8 cellular contexts compared by ENCODE assay signal in the genomic region with DNA sequence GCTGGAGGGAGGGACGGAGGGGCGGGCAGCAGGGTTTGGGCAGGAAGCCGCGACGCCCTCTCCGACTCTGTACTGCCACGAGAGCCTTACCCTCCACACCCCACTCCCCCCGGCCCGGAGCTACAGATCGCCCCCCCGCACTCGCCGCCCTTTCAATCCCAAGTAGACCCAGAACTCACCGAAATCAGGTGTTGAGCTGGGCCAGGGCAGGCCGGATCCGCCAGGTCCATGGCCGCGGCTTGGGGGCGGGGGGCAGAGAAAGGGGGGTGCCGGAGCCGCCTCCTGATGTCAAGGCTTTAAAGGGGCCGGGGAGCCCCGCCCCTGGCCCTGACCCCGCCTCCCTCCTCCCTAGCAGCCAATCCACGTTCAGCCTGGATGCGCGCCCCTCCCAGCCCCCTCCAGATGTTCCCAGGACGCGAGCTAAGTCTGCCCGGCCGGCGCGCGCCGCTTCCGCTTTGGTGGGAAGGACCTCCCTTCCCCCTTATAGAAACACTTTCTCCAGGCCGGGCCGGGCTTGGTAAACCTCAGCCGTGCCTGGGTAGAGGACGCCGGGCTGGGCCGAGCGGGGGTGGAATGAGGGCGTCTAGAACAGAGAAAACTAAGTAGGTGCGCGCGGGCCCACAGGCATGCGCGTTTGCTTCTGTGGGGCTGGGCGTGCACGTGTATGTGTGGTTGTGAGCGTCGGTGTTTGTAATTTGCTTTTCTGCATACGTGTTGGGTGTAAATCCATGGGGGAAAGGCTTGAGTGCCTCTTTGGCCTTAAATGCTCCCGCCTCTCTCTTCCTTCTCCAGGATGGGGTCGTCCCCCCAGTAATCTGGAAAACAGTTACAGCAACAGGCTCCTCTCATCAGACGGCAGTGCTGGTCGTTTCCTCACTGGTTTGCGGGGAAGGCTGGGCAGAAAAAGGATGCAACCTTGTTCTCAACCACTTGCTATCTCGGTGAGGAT. TPM values are rescaled to one million over a fixed set of nuclear protein-coding genes. Genes with fewer than 3 reads are reported as not detected.
DNase-seq lines count a peak whose midpoint lies in the region; ATAC-seq, FAIRE-seq and TF ChIP-seq lines count a peak whose summit lies in the region.

A gene with protein sequence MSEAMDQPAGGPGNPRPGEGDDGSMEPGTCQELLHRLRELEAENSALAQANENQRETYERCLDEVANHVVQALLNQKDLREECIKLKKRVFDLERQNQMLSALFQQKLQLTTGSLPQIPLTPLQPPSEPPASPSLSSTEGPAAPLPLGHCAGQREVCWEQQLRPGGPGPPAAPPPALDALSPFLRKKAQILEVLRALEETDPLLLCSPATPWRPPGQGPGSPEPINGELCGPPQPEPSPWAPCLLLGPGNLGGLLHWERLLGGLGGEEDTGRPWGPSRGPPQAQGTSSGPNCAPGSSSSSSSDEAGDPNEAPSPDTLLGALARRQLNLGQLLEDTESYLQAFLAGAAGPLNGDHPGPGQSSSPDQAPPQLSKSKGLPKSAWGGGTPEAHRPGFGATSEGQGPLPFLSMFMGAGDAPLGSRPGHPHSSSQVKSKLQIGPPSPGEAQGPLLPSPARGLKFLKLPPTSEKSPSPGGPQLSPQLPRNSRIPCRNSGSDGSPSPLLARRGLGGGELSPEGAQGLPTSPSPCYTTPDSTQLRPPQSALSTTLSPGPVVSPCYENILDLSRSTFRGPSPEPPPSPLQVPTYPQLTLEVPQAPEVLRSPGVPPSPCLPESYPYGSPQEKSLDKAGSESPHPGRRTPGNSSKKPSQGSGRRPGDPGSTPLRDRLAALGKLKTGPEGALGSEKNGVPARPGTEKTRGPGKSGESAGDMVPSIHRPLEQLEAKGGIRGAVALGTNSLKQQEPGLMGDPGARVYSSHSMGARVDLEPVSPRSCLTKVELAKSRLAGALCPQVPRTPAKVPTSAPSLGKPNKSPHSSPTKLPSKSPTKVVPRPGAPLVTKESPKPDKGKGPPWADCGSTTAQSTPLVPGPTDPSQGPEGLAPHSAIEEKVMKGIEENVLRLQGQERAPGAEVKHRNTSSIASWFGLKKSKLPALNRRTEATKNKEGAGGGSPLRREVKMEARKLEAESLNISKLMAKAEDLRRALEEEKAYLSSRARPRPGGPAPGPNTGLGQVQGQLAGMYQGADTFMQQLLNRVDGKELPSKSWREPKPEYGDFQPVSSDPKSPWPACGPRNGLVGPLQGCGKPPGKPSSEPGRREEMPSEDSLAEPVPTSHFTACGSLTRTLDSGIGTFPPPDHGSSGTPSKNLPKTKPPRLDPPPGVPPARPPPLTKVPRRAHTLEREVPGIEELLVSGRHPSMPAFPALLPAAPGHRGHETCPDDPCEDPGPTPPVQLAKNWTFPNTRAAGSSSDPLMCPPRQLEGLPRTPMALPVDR (N-terminal part only) (minus strand): TSS at position 271 of the 949 bp plus-strand sequence. CDS start 24,369 bp downstream, outside the sequence.

- no peak within 1 kb of the TSS for H2BK20ac ChIP-seq in IMR-90 (ENCODE audit: low read depth, low read length)

- no peaks in the 10 kb centered on the region for H3K79me2 ChIP-seq in OCI-LY7 (ENCODE audit: insufficient read depth, low read depth, low read length)

- H3K9me1 ChIP-seq in IMR-90 (ENCODE audit: insufficient read depth, low read length) = peaks cover 26% of the 10 kb centered on the region

- peak within 1 kb of the TSS; percentile 90 for H4K91ac ChIP-seq in IMR-90 (ENCODE audit: insufficient read depth, low read depth, low read length)

- H3K27ac ChIP-seq in IMR-90 (ENCODE audit: insufficient read depth, low read length) = peak within 1 kb of the TSS; percentile 92
- peak within 1 kb of the TSS; percentile 35 for H3K27ac ChIP-seq in OCI-LY7 (ENCODE audit: low read depth, low read length, poor library complexity, severe bottlenecking)

- H4K8ac ChIP-seq in IMR-90 (ENCODE audit: low read depth in 2 of 2, low read length in 2 of 2) = peak within 1 kb of the TSS; percentile 76 to 86

- H3K9ac ChIP-seq in IMR-90 (ENCODE audit: low read depth, low read length) = peak within 1 kb of the TSS; percentile 91

- in situ Hi-C loops in IMR-90 (cut with MboI; ENCODE audit: low sequenced_read_pairs) = no loop called here

- peaks cover 8 to 57% of the 10 kb centered on the region in 2 experiments; a peak in 3 of 4 replicates for H3K79me1 ChIP-seq in IMR-90 (ENCODE audit: low read depth in 1 of 2, low read length in 2 of 2)

- H4K20me1 ChIP-seq in IMR-90 (ENCODE audit: insufficient read depth, low read length) (peaks cover 43% of the 10 kb centered on the region), OCI-LY7 (ENCODE audit: insufficient read depth, low read length) (no peaks in the 10 kb centered on the region)

- H4K5ac ChIP-seq in IMR-90 (ENCODE audit: low read depth, low read length) = peak within 1 kb of the TSS; percentile 25

- POLR2A ChIA-PET in IMR-90 (lab: Charles Lee; ENCODE audit: unreplicated experiment) (interaction anchor here (0.6 to 1.0 kb wide), 4 partner anchors 44 to 1132 kb away, joined by 3 to 14 read pairs (median 4); no protein-coding TSS in a partner anchor), OCI-LY7 (lab: Charles Lee) (interaction anchor here (0.6 to 2.0 kb wide), 11 partner anchors 7 to 595 kb away, joined by 3 to 9 read pairs (median 5); no protein-coding TSS in a partner anchor)

- H3K4me3 ChIP-seq in IMR-90 (ENCODE audit: insufficient read depth, low read depth, low read length) = peak within 1 kb of the TSS; percentile 72
- peak within 1 kb of the TSS; percentile 72 for H3K4me3 ChIP-seq in OCI-LY7 (ENCODE audit: low read depth, low read length, poor library complexity, severe bottlenecking)
- peak within 1 kb of the TSS; percentile 67 for H3K4me3 ChIP-seq in epithelial cell of esophagus (ENCODE audit: low read length)

- no peak for TF ChIP-seq RAD21 in IMR-90 (IDR thresholded peaks at IDR 0.05; ENCODE audit: low read length)

- peak within 1 kb of the TSS; percentile 86 for H3K56ac ChIP-seq in IMR-90 (ENCODE audit: extremely low read depth, insufficient read depth, low read length)

- peak; percentile 95 for TF ChIP-seq POLR2A in IMR-90 (IDR thresholded peaks at IDR 0.05; ENCODE audit: low read depth, low read length)

- peak within 1 kb of the TSS; percentile 93 for H3K4me2 ChIP-seq in IMR-90 (ENCODE audit: low read depth, low read length)
- peak within 1 kb of the TSS; percentile 78 for H3K4me2 ChIP-seq in OCI-LY7 (ENCODE audit: low read length)

- H3K18ac ChIP-seq in IMR-90 (ENCODE audit: low read depth, low read length) = peak within 1 kb of the TSS; percentile 40

- H3K9me2 ChIP-seq in OCI-LY7 (ENCODE audit: insufficient read depth, low read length) = no peaks in the 10 kb centered on the region

- 0% methylated on average over 4 of the region's 60 CpGs; no CpG with 5 or more reads in 1 of the 2 experiments for WGBS in IMR-90 (ENCODE audit: extremely low coverage in 2 of 2, insufficient read length in 1 of 2), 2 experiments

- dilution Hi-C loops in IMR-90 (cut with HindIII; ENCODE audit: low sequenced_read_pairs, unreplicated experiment) = no loop called here

- FAIRE-seq in D721Med (lab: Jason Lieb, UNC) = no peak

- ATAC-seq in GM21526 (IDR thresholded peaks at IDR 0.05; ENCODE audit: low FRiP score, unreplicated experiment) = peak; percentile 76
- ATAC-seq in IMR-90 (ENCODE audit: low read depth) = peak; percentile 87

- H3K36me3 ChIP-seq in IMR-90 (ENCODE audit: control insufficient read depth, insufficient read depth, low read length) (no peaks in the 10 kb centered on the region), OCI-LY7 (ENCODE audit: insufficient read depth, low read length) (no peaks in the 10 kb centered on the region)

- intact Hi-C loops in IMR-90 (cut with micrococcal nuclease) (no loop called here), OCI-LY7 (cut with micrococcal nuclease; ENCODE audit: unreplicated experiment) (loop anchor here (5.0 kb wide), 1 partner anchor 201 kb away; no protein-coding TSS in a partner anchor)

- peak within 1 kb of the TSS; percentile 95 for H2AK9ac ChIP-seq in IMR-90 (replicated peaks; ENCODE audit: low read depth, low read length, poor library complexity)

- H3K23ac ChIP-seq in IMR-90 (ENCODE audit: low read depth, low read length) = peak within 1 kb of the TSS; percentile 97

- peak within 1 kb of the TSS; percentile 91 for H3K4ac ChIP-seq in IMR-90 (ENCODE audit: low read depth, low read length)

- no TSS peak for BruUV-seq in IMR-90 (replicated peaks; lab: Mats Ljungman, UMichigan)
- BruUV-seq in OCI-LY7 (replicated peaks; lab: Mats Ljungman, UMichigan) = no TSS peak

- DNase-seq in D721Med (ENCODE audit: insufficient read length, low spot score) = peak; percentile 98
- peak; percentile 96 for DNase-seq in IMR-90
- peak; percentile 94 for DNase-seq in OCI-LY7 (ENCODE audit: low spot score)
- peak; percentile 91 for DNase-seq in activated T-cell treated with anti-CD3 and anti-CD28 coated beads for 48 hours (ENCODE audit: low read depth)
- DNase-seq in epithelial cell of esophagus (ENCODE audit: low read depth) = peak; percentile 97
- DNase-seq in mucosa of gallbladder (ENCODE audit: low spot score) = peak; percentile 95
- DNase-seq in stimulated activated CD8-positive, alpha-beta memory T cell treated with anti-CD3 and anti-CD28 coated beads, Interleukin-4, amount 100 ng/mL, for 24 hours (ENCODE audit: low read depth) = peak; percentile 92

- peak within 1 kb of the TSS; percentile 91 for H2AFZ ChIP-seq in IMR-90 (replicated peaks; ENCODE audit: low read length, poor library complexity)
- peak within 1 kb of the TSS; percentile 90 for H2AFZ ChIP-seq in OCI-LY7 (ENCODE audit: low read length)

- peak within 1 kb of the TSS; percentile 92 for H3K14ac ChIP-seq in IMR-90 (replicated peaks; ENCODE audit: low read depth, low read length)

- H3K9me3 ChIP-seq in IMR-90 (ENCODE audit: control insufficient read depth, insufficient read depth, low read length) = no peaks in the 10 kb centered on the region
- no peaks in the 10 kb centered on the region for H3K9me3 ChIP-seq in OCI-LY7 (ENCODE audit: low read length)

- peak within 1 kb of the TSS; percentile 84 for H2BK120ac ChIP-seq in IMR-90 (ENCODE audit: low read depth, low read length)

- no peaks in the 10 kb centered on the region for H3K27me3 ChIP-seq in IMR-90 (ENCODE audit: control insufficient read depth, insufficient read depth, low read length)

- TF ChIP-seq CTCF in D721Med (IDR thresholded peaks at IDR 0.05; ENCODE audit: insufficient read depth, missing control alignments) (no peak), IMR-90 (conservative IDR thresholded peaks at IDR 0.05; ENCODE audit: low read depth, low read length) (no peak), OCI-LY7 (conservative IDR thresholded peaks at IDR 0.05; ENCODE audit: low read length) (no peak), epithelial cell of esophagus (IDR thresholded peaks at IDR 0.05; ENCODE audit: insufficient read depth, low read depth, low read length, missing control alignments) (no peak)

- H3K4me1 ChIP-seq in IMR-90 (ENCODE audit: control insufficient read depth, insufficient read depth, low read length) (peaks cover 31% of the 10 kb centered on the region), OCI-LY7 (ENCODE audit: insufficient read depth, low read length, poor library complexity, severe bottlenecking) (peaks cover 15% of the 10 kb centered on the region)

- peak within 1 kb of the TSS; percentile 79; the same call in 1 of the 3 replicates for H2BK15ac ChIP-seq in IMR-90 (ENCODE audit: low read depth, low read length)

- H2AK5ac ChIP-seq in IMR-90 (ENCODE audit: low read depth, low read length) = peak within 1 kb of the TSS; percentile 96

- H2BK5ac ChIP-seq in IMR-90 (ENCODE audit: low read depth, low read length, poor library complexity, severe bottlenecking) = peak within 1 kb of the TSS; percentile 79

- CTCF ChIA-PET in IMR-90 (lab: Yijun Ruan, JAX) (no interaction called here), OCI-LY7 (lab: Charles Lee; ENCODE audit: unreplicated experiment) (interaction anchor here (0.6 to 1.0 kb wide), 3 partner anchors 11 to 197 kb away, joined by 3 to 4 read pairs (median 4); no protein-coding TSS in a partner anchor)

RNA-seq across cellular contexts. Expression of the gene that starts here (rescaled TPM):
- total RNA-seq in IMR-90 (2012; rRNA removed) = 6.1 and 7.2 TPM in 2 replicates
- 14.4 and 16.4 TPM in 2 replicates for polyA plus RNA-seq in IMR-90 (2012; rRNA removed)
- 7.3 and 11.2 TPM in 2 replicates for polyA plus RNA-seq in IMR-90 (2012; cell fraction: cytosol; rRNA removed)
- polyA plus RNA-seq in IMR-90 (2012; cell fraction: nucleus; rRNA removed; ENCODE audit: low replicate concordance) = 38.8 and 64.4 TPM in 2 replicates
- 4.6 TPM in 2 replicates for total RNA-seq in OCI-LY7 (2014; rRNA removed; shearing (Covaris generic))
- total RNA-seq in OCI-LY7 (2022) = 9.5 and 12.2 TPM in 2 replicates
- total RNA-seq in mucosa of gallbladder = 22.0 TPM

Comparison
In these comparisons a context has a peak if more than half of its experiments do, and no peak if none do; other contexts are left out.
1. Peak in every context shown above with its lines: DNase-seq, ATAC-seq, H3K4me3 ChIP-seq and H3K27ac ChIP-seq.